In the genomic region with DNA sequence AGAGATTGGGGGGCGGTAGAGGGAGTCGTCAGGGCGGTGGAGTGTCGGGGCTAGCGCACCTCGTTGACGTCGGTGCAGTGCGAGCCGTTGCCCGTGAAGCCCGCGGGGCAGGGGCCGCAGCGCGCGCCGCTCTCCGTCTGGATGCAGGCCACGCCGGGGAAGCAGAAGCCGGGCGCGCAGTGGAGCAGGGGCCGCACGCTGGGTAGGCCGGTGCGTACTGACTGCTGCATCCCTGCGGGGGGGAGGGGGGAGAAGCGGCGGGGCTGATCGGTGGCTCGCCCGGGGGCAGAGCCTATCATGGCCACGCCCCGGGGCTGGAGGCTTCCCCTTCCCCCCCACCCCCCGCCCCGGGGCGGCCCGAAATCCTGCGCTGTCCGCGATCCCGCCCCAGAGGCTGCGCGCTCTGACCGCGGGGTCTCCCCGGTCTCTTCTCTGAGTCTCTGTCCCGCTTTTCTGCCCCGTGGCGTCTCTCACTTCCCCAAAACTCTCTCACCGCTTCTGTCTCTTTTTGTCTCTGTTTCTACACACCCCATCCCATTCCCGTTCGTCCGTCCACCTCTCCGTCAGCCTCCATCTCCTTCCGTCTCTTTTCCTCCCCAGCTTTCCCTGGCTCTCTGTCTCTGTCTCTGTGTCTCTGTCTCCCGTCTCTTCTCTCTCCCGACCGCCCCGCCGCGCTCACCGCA, we compare ENCODE assay signal across 9 cellular contexts. TPM values are rescaled to one million over a fixed set of nuclear protein-coding genes. Genes with fewer than 3 reads are reported as not detected.
DNase-seq lines count a peak whose midpoint lies in the region; ATAC-seq, FAIRE-seq and TF ChIP-seq lines count a peak whose summit lies in the region.
"Had no signal": no experiment of that assay in that cellular context is flagged by ENCODE, and none has a peak within 500 bp of the region (broad histone marks: within the 10 kb centered on the region; RNA-seq: fewer than 3 reads in every experiment).

No MANE protein-coding gene starts in this region.

- TF ChIP-seq POLR2A in GM12891 (IDR thresholded peaks at IDR 0.05; ENCODE audit: low read depth, low read length), result no peak
- TF ChIP-seq POLR2A in Peyer's patch (IDR thresholded peaks at IDR 0.05), result no peak

- no peak for TF ChIP-seq CTCF in Peyer's patch (IDR thresholded peaks at IDR 0.05)

- no peaks in the 10 kb centered on the region for H3K36me3 ChIP-seq in Peyer's patch
- no peaks in the 10 kb centered on the region for H3K36me3 ChIP-seq in esophagus (ENCODE audit: control insufficient read depth in 2 of 2, insufficient read depth in 2 of 2, low read length in 1 of 2)

- H3K27me3 ChIP-seq in Peyer's patch (peaks cover 0 to 48% of the 10 kb centered on the region in 2 donors), esophagus (ENCODE audit: control insufficient read depth in 1 of 2, insufficient read depth in 2 of 2, low read length in 2 of 2) (peaks cover 8 to 39% of the 10 kb centered on the region in 2 donors)

- intact Hi-C loops in posterior vena cava (cut with DNase I), result loop anchor here in 1 of 2 donors (1.0 kb wide), 1 partner anchor 26 kb away; no protein-coding TSS in a partner anchor

- DNase-seq in GM12891 (ENCODE audit: insufficient read length, low spot score), result no peak
- DNase-seq in Peyer's patch, result peak in 1 of 3 donors; percentile 24
- DNase-seq in posterior vena cava (ENCODE audit: low spot score), result peak; percentile 92
- DNase-seq in middle frontal gyrus (ENCODE audit: extremely low spot score, low spot score), result no peak
- DNase-seq in NCI-H2107 (lab: John Stamatoyannopoulos, UW), result no peak

- peak overlapping the region in 3 of 4 donors; percentile 34 to 43 (median 34) for H3K4me3 ChIP-seq in Peyer's patch
- H3K4me3 ChIP-seq in esophagus (ENCODE audit: low read depth in 1 of 2, low read length in 2 of 2), result peak overlapping the region; percentile 6 to 14

- no peak for FAIRE-seq in GM12891 (lab: Jason Lieb, UNC)
- FAIRE-seq: endothelial cell of umbilical vein had no signal

- H3K27ac ChIP-seq in Peyer's patch (no peak overlapping the region), esophagus (ENCODE audit: low read depth in 2 of 2, low read length in 1 of 2) (no peak overlapping the region)

- ATAC-seq in HG02885 (IDR thresholded peaks at IDR 0.05; ENCODE audit: poor library complexity, unreplicated experiment), result no peak
- ATAC-seq in HG03159 (IDR thresholded peaks at IDR 0.05; ENCODE audit: unreplicated experiment), result no peak

- 1 to 2% methylated on average over 55 to 65 of the region's 65 CpGs for WGBS in esophagus, 2 donors

- H3K4me1 ChIP-seq in Peyer's patch (peaks cover 0 to 48% (median 26%) of the 10 kb centered on the region in 4 donors), esophagus (ENCODE audit: control insufficient read depth in 2 of 2, insufficient read depth in 2 of 2, low read length in 1 of 2) (peaks cover 0 to 25% of the 10 kb centered on the region in 2 donors)

- H3K9me3 ChIP-seq in Peyer's patch (no peaks in the 10 kb centered on the region), esophagus (ENCODE audit: control insufficient read depth in 2 of 2, insufficient read depth in 1 of 2, low read depth in 1 of 2, low read length in 1 of 2) (peaks cover 0 to 3% of the 10 kb centered on the region in 2 donors)

TF ChIP-seq in GM12891, 5 proteins besides CTCF, POLR2A, EP300 and RAD21:
- TF ChIP-seq SPI1 (IDR thresholded peaks at IDR 0.05; ENCODE audit: low read depth, low read length), result peak; percentile 64
- TF ChIP-seq POU2F2 (IDR thresholded peaks at IDR 0.05; ENCODE audit: low read depth, low read length), result no peak

RNA-seq across cellular contexts. Expression of a gene that starts 1.1 kb away (rescaled TPM):
- not detected for polyA plus RNA-seq in GM12891 (2012; ENCODE audit: low read depth, missing spikeins)
- total RNA-seq in Peyer's patch (under 1 TPM in 1 of 4 donors, not detected in 3; 0.40 TPM), posterior vena cava (100 to 1,000 TPM in 1 of 2 donors, 10 to 100 TPM in 1; 72.2 to 403 TPM)
- 1 to 10 TPM in 1 of 2 donors, under 1 TPM in 1; 0.71 to 4.0 TPM for polyA plus RNA-seq in esophagus
- total RNA-seq: endothelial cell of umbilical vein had no signal
- polyA plus RNA-seq: endothelial cell of umbilical vein had no signal

RNA-seq across cellular contexts. Expression of a gene that starts 41.7 kb away (rescaled TPM):
- 25.1 TPM for polyA plus RNA-seq in GM12891 (2012; ENCODE audit: low read depth, missing spikeins)
- total RNA-seq in Peyer's patch, result 100 to 1,000 TPM in 3 of 4 donors, 10 to 100 TPM in 1; 63.9 to 157 (median 127) TPM
- 10 to 100 TPM; 28.1 to 41.7 TPM for polyA plus RNA-seq in esophagus
- 10 to 100 TPM; 45.1 to 56.5 TPM for total RNA-seq in posterior vena cava

Comparison
In these comparisons a context has a peak if more than half of its experiments do, and no peak if none do; other contexts are left out.
1. RNA of a gene that starts 1.1 kb away (total RNA-seq): 72.2 to 403 TPM in posterior vena cava; 0.40 TPM in Peyer's patch; every median in the first group is over 10 times any median in the second.